Comparison of ENCODE assay signal across 1 cellular context in the genomic region with DNA sequence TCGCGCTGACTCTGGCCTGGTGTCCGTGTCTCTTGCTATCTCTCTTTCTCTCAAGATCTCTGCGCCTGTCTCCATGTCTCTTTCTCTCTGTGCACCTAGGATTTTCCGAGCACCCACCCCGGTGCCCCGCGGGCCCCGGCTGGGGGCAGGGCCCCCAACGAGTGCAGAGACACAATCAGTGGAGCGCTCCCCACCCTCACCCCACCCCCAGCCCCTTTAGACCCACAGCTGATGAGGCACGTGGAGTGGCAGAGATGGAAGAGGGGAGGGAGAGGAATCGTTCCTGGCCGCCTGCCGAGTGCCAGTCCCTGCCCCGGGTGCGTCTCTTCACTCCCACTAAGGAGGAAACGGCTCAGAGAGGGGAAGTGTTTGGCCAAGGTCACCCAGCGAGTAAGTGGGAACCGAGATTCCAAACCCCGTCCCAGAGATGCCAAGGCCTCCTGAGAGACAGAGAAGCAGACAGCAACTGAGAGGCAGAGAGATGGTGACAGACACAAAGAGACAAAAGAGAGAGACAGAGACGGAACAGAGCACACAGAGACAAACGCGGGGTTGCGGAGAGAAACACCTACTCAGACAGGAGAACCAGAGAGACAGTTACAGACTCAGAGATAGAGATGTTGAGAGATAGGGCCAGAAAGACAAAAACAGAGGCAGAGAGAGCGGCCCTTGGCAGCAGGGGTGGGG.
TF ChIP-seq lines count a peak whose summit lies in the region.

No MANE protein-coding gene starts in this region.

TF ChIP-seq in H1, 55 proteins besides CTCF, POLR2A, EP300 and RAD21:
- 0 out of 4 replicates have a peak, but pooled peaks of 1 of the 2 experiments have one; percentile 64 for TF ChIP-seq HDAC2 (IDR thresholded peaks at IDR 0.05; ENCODE audit: borderline replicate concordance in 1 of 2, low read depth in 2 of 2, low read length in 2 of 2)
- no peak for TF ChIP-seq GABPA (IDR thresholded peaks at IDR 0.05; ENCODE audit: borderline replicate concordance, insufficient read depth, low read length)
- TF ChIP-seq KDM4A (IDR thresholded peaks at IDR 0.05; ENCODE audit: low read depth, low read length, severe bottlenecking), result peak; percentile 25
- TF ChIP-seq SIN3A (conservative IDR thresholded peaks at IDR 0.05 in 1 of 2, IDR thresholded peaks at IDR 0.05 in 1 of 2; ENCODE audit: low read depth in 1 of 2, low read length in 2 of 2), result peak in 1 of 2 experiments; percentile 12; a peak in 1 of 4 replicates
- peak; percentile 72; the same call in 1 of the 2 replicates for TF ChIP-seq KDM1A (IDR thresholded peaks at IDR 0.05; ENCODE audit: borderline replicate concordance, low read length)
- peak; percentile 11; the same call in 1 of the 2 replicates for TF ChIP-seq CEBPB (IDR thresholded peaks at IDR 0.05; ENCODE audit: low read depth, low read length)
